In the genomic region with DNA sequence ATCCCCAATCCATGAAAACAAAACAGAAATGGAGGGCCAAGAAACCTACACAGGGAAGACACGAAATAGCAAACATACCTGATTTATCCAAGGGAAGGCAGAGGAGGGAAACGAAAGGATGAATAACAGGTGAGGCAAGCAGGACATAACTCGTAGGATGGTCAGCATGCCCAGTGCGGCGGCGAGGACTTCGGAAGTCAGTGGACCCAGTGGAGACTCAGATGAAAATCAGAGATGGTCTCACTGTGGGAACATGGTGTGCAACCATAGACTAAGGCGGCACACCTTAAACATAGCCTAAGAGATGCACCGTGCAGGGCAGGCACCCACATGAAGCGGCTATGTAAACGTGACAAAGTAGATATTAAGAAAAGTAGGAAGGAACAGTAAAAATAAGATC, we compare ENCODE assay signal across 22 cellular contexts.
"Had no signal": no experiment of that assay in that cellular context is flagged by ENCODE, and none has a peak within 500 bp of the region (broad histone marks: within the 10 kb centered on the region; RNA-seq: fewer than 3 reads in every experiment).

No MANE protein-coding gene starts in this region.

- H3K27me3 ChIP-seq: colonic mucosa, foreskin keratinocyte, gastroesophageal sphincter, heart right ventricle, left lung had no signal

- H3K27ac ChIP-seq: colonic mucosa, epithelial cell of prostate, foreskin keratinocyte, gastroesophageal sphincter, heart right ventricle, left lung had no signal

- H3K9me3 ChIP-seq: colonic mucosa, gastroesophageal sphincter, heart right ventricle, left lung, mucosa of descending colon had no signal

- H3K27ac Mint-ChIP-seq: dendritic cell treated with granulocyte-macrophage colony-stimulating factor and Interleukin-4, amounts not matched to agents 40 ng/mL and 50 ng/mL, for 4 days; effector memory CD8-positive, alpha-beta T cell; endodermal cell; memory B cell; mesothelial cell of epicardium had no signal

- H3K27me3 Mint-ChIP-seq: dendritic cell treated with granulocyte-macrophage colony-stimulating factor and Interleukin-4, amounts not matched to agents 40 ng/mL and 50 ng/mL, for 4 days; effector memory CD8-positive, alpha-beta T cell; memory B cell had no signal

- H3K36me3 Mint-ChIP-seq: mesothelial cell of epicardium had no signal

- DNase-seq: colonic mucosa; cortex of kidney; effector CD8-positive, alpha-beta T cell; effector memory CD8-positive, alpha-beta T cell; endodermal cell; erythroblast; foreskin keratinocyte; head of caudate nucleus; heart right ventricle; hippocampal formation; left cardiac atrium; left lung; left ventricle myocardium superior; mammary epithelial cell; mucosa of descending colon had no signal

- H3K36me3 ChIP-seq: colonic mucosa, gastroesophageal sphincter, heart right ventricle, left lung had no signal

- H3K9me3 Mint-ChIP-seq: endodermal cell, memory B cell, mesothelial cell of epicardium had no signal

- H3K4me1 ChIP-seq: colonic mucosa, left lung had no signal

- ATAC-seq: effector memory CD8-positive, alpha-beta T cell; esophagus mucosa; foreskin keratinocyte; gastroesophageal sphincter; heart right ventricle; left cardiac atrium; left lung; left ventricle myocardium superior; mucosa of descending colon had no signal

- H3K4me3 ChIP-seq: colonic mucosa, gastroesophageal sphincter, heart right ventricle, left lung, lung, mucosa of descending colon had no signal

- H3K4me3 Mint-ChIP-seq: dendritic cell treated with granulocyte-macrophage colony-stimulating factor and Interleukin-4, amounts not matched to agents 40 ng/mL and 50 ng/mL, for 4 days; effector memory CD8-positive, alpha-beta T cell; endodermal cell; memory B cell; mesothelial cell of epicardium had no signal
